Comparison of ENCODE assay signal across 10 cellular contexts in genomic region chrX:78708171-78708570, GRCh38. TPM values are rescaled to one million over a fixed set of nuclear protein-coding genes. Genes with fewer than 3 reads are reported as not detected.
DNase-seq lines count a peak whose midpoint lies in the region; ATAC-seq, FAIRE-seq and TF ChIP-seq lines count a peak whose summit lies in the region.
"Had no signal": no experiment of that assay in that cellular context is flagged by ENCODE, and none has a peak within 500 bp of the region (broad histone marks: within the 10 kb centered on the region; RNA-seq: fewer than 3 reads in every experiment).

No MANE protein-coding gene starts in this region.

- FAIRE-seq in pancreas (lab: Jason Lieb, UNC) = no peak
- FAIRE-seq: A204.1 had no signal

- TF ChIP-seq CTCF in osteocyte (IDR thresholded peaks at IDR 0.05) = peak; percentile 73
- no peak for TF ChIP-seq CTCF in pancreas (IDR thresholded peaks at IDR 0.05)

- no peak for ATAC-seq in GM21786 (IDR thresholded peaks at IDR 0.05; ENCODE audit: unreplicated experiment)
- ATAC-seq in pancreas = no peak

- no peaks in the 10 kb centered on the region for H3K4me1 ChIP-seq in pancreas

- no peak overlapping the region for H3K4me3 Mint-ChIP-seq in osteocyte (ENCODE audit: unreplicated experiment)
- H3K4me3 Mint-ChIP-seq: activated naive CD8-positive, alpha-beta T cell treated with anti-CD3 and anti-CD28 coated beads, Interleukin-2, amount 10 ng/mL, durations not matched to agents 7 days and 5 days had no signal

- H3K36me3 ChIP-seq in pancreas = no peaks in the 10 kb centered on the region

- H3K4me3 ChIP-seq in pancreas = no peak overlapping the region

- WGBS in pancreas, 2 donors = 22 to 37% methylated on average over 3 of the region's 3 CpGs

- H3K27ac Mint-ChIP-seq in osteocyte (ENCODE audit: unreplicated experiment) = no peak overlapping the region
- H3K27ac Mint-ChIP-seq: activated naive CD8-positive, alpha-beta T cell treated with anti-CD3 and anti-CD28 coated beads, Interleukin-2, amount 10 ng/mL, durations not matched to agents 7 days and 5 days had no signal

- H3K36me3 Mint-ChIP-seq in osteocyte (ENCODE audit: unreplicated experiment) = no peaks in the 10 kb centered on the region
- H3K36me3 Mint-ChIP-seq: activated naive CD8-positive, alpha-beta T cell treated with anti-CD3 and anti-CD28 coated beads, Interleukin-2, amount 10 ng/mL, durations not matched to agents 7 days and 5 days had no signal

- H3K9me3 Mint-ChIP-seq in osteocyte (ENCODE audit: unreplicated experiment) = no peaks in the 10 kb centered on the region
- H3K9me3 Mint-ChIP-seq: activated naive CD8-positive, alpha-beta T cell treated with anti-CD3 and anti-CD28 coated beads, Interleukin-2, amount 10 ng/mL, durations not matched to agents 7 days and 5 days had no signal

- H3K27me3 ChIP-seq in pancreas = peaks cover 0 to 10% (median 4%) of the 10 kb centered on the region in 4 donors

- intact Hi-C loops in pancreas (cut with DNase I) = no loop called here

- no peak overlapping the region for H3K27ac ChIP-seq in pancreas

- no peaks in the 10 kb centered on the region for H3K9me3 ChIP-seq in pancreas

- peaks cover 21% of the 10 kb centered on the region for H3K4me1 Mint-ChIP-seq in osteocyte (ENCODE audit: unreplicated experiment)

- DNase-seq in DMS53 (lab: John Stamatoyannopoulos, UW) = peak; percentile 57
- DNase-seq in DMS53 treated with DMSO at 0.1 percent for 48 hours (lab: John Stamatoyannopoulos, UW; ENCODE audit: unreplicated experiment) = no peak
- peak; percentile 2 for DNase-seq in NCI-H226
- peak; percentile 38 for DNase-seq in dermis blood vessel endothelial cell
- no peak for DNase-seq in osteocyte (ENCODE audit: extremely low spot score, unreplicated experiment)
- DNase-seq in pancreas = no peak
- DNase-seq in NCI-H2196 (lab: John Stamatoyannopoulos, UW; ENCODE audit: unreplicated experiment) = no peak
- DNase-seq: activated naive CD8-positive, alpha-beta T cell treated with anti-CD3 and anti-CD28 coated beads, Interleukin-2, amount 10 ng/mL, durations not matched to agents 7 days and 5 days had no signal

- H3K27me3 Mint-ChIP-seq in osteocyte (ENCODE audit: unreplicated experiment) = no peaks in the 10 kb centered on the region
- H3K27me3 Mint-ChIP-seq: activated naive CD8-positive, alpha-beta T cell treated with anti-CD3 and anti-CD28 coated beads, Interleukin-2, amount 10 ng/mL, durations not matched to agents 7 days and 5 days had no signal

RNA-seq across cellular contexts. Expression of gene LPAR4, which starts 39.3 kb away (rescaled TPM):
- total RNA-seq in dermis blood vessel endothelial cell (0.09 TPM in 1 of 2 replicates, not detected in the other), osteocyte (2.4 and 2.6 TPM in 2 replicates), pancreas (under 1 TPM in 3 of 6 donors, not detected in 3; 0.09 to 0.32 (median 0.12) TPM)
- under 1 TPM in 1 of 2 donors, not detected in 1; 0.35 TPM for polyA plus RNA-seq in pancreas
- total RNA-seq: activated naive CD8-positive, alpha-beta T cell treated with anti-CD3 and anti-CD28 coated beads, Interleukin-2, amount 10 ng/mL, durations not matched to agents 7 days and 5 days had no signal

RNA-seq across cellular contexts. Expression of gene RTL3, which starts 49.0 kb away (rescaled TPM):
- not detected in 2 replicates for total RNA-seq in dermis blood vessel endothelial cell
- total RNA-seq in osteocyte = 0.18 TPM in 1 of 2 replicates, not detected in the other
- total RNA-seq in pancreas = under 1 TPM in 1 of 6 donors, not detected in 5; 0.16 TPM
- polyA plus RNA-seq in pancreas = under 1 TPM in 1 of 2 donors, not detected in 1; 0.04 TPM
- total RNA-seq: activated naive CD8-positive, alpha-beta T cell treated with anti-CD3 and anti-CD28 coated beads, Interleukin-2, amount 10 ng/mL, durations not matched to agents 7 days and 5 days had no signal

Comparison
In these comparisons a context has a peak if more than half of its experiments do, and no peak if none do; other contexts are left out.
1. DNase-seq: peak in DMS53 (single experiment), NCI-H226 (single experiment) and dermis blood vessel endothelial cell (single experiment); none in DMS53 treated with DMSO at 0.1 percent for 48 hours (single experiment), osteocyte (single experiment), pancreas (0 of 6) and NCI-H2196 (single experiment).